Comparison of ENCODE assay signal across 8 cellular contexts in genomic region chr6:130019796-130020105, GRCh38. TPM values are rescaled to one million over a fixed set of nuclear protein-coding genes. Genes with fewer than 3 reads are reported as not detected.
A peak's percentile ranks its signal among the peaks of the same experiment; 100 is the strongest.
DNase-seq lines count a peak whose midpoint lies in the region; TF ChIP-seq lines count a peak whose summit lies in the region.

No MANE protein-coding gene starts in this region.

- peak overlapping the region; percentile 68 for H3K27ac Mint-ChIP-seq in chondrocyte (ENCODE audit: unreplicated experiment)

- no peaks in the 10 kb centered on the region for H3K27me3 Mint-ChIP-seq in chondrocyte (ENCODE audit: low read depth)

- H3K4me3 ChIP-seq in HL-60 (replicated peaks; ENCODE audit: insufficient read depth, low read length) (peak overlapping the region; percentile 83), muscle layer of colon (ENCODE audit: low read depth in 1 of 2, low read length in 2 of 2) (peak overlapping the region; percentile 67 to 85)

- H3K9ac ChIP-seq in muscle layer of colon (ENCODE audit: low read length): no peak overlapping the region

- peak overlapping the region; percentile 70 for H3K27ac ChIP-seq in HL-60 (replicated peaks)
- peak overlapping the region; percentile 72 for H3K27ac ChIP-seq in muscle layer of colon (ENCODE audit: low read depth, low read length)

- H3K36me3 ChIP-seq in muscle layer of colon (ENCODE audit: insufficient read depth, low read length): no peaks in the 10 kb centered on the region

- peak; percentile 32 for DNase-seq in AG20443 (ENCODE audit: low spot score)
- no peak for DNase-seq in HL-60 (ENCODE audit: low read depth in 1 of 2, low spot score in 1 of 2)
- DNase-seq in chondrocyte (ENCODE audit: low spot score): no peak
- no peak for DNase-seq in NCI-H82 treated with DMSO at 0.1 percent for 48 hours (lab: John Stamatoyannopoulos, UW; ENCODE audit: unreplicated experiment)
- no peak for DNase-seq in HPDE6-E6E7 (ENCODE audit: extremely low spot score)
- no peak for DNase-seq in DMS153 treated with DMSO at 0.1 percent for 48 hours (lab: John Stamatoyannopoulos, UW; ENCODE audit: unreplicated experiment)
- no peak for DNase-seq in DMS79 treated with DMSO at 0.1 percent for 48 hours (lab: John Stamatoyannopoulos, UW)

- no peaks in the 10 kb centered on the region for H3K9me3 ChIP-seq in muscle layer of colon (ENCODE audit: low read length)

- H3K27me3 ChIP-seq in HL-60 (ENCODE audit: insufficient read depth, poor library complexity, severe bottlenecking) (no peaks in the 10 kb centered on the region), muscle layer of colon (ENCODE audit: control insufficient read depth in 1 of 2, insufficient read depth in 2 of 2, low read length in 2 of 2) (no peaks in the 10 kb centered on the region)

- peak overlapping the region; percentile 90 for H3K4me3 Mint-ChIP-seq in chondrocyte (ENCODE audit: unreplicated experiment)

- H3K36me3 Mint-ChIP-seq in chondrocyte (ENCODE audit: low read depth): peaks cover 3% of the 10 kb centered on the region

- H3K4me1 Mint-ChIP-seq in chondrocyte (ENCODE audit: low read depth): peaks cover 11% of the 10 kb centered on the region

- no peak for TF ChIP-seq CTCF in HL-60 (IDR thresholded peaks at IDR 0.05; ENCODE audit: insufficient read depth, low read length)
- no peak for TF ChIP-seq CTCF in chondrocyte (IDR thresholded peaks at IDR 0.05)

- H3K4me1 ChIP-seq in muscle layer of colon (ENCODE audit: insufficient read depth, low read length): peaks cover 4% of the 10 kb centered on the region

- no peaks in the 10 kb centered on the region for H3K9me3 Mint-ChIP-seq in chondrocyte (ENCODE audit: low read depth)

RNA-seq across cellular contexts. Expression of gene L3MBTL3, which starts 1.4 kb away (rescaled TPM):
- 10.0 to 16.7 TPM (median 15.4 TPM) in 3 replicates for total RNA-seq in chondrocyte
